Comparison of ENCODE assay signal across 18 cellular contexts in genomic region chr3:44932986-44933944, GRCh38. TPM values are rescaled to one million over a fixed set of nuclear protein-coding genes. Genes with fewer than 3 reads are reported as not detected.
DNase-seq lines count a peak whose midpoint lies in the region; ATAC-seq and TF ChIP-seq lines count a peak whose summit lies in the region.
"Had no signal": no experiment of that assay in that cellular context is flagged by ENCODE, and none has a peak within 500 bp of the region (broad histone marks: within the 10 kb centered on the region; RNA-seq: fewer than 3 reads in every experiment).

No MANE protein-coding gene starts in this region.

- H3K4me1 ChIP-seq in NT2/D1 (ENCODE audit: insufficient read depth, insufficient read length) (peaks cover 14% of the 10 kb centered on the region), left lung (peaks cover 0 to 6% of the 10 kb centered on the region in 2 donors), parathyroid adenoma (peaks cover 15% of the 10 kb centered on the region)

- ATAC-seq in left lung = peak; percentile 39
- no peak for ATAC-seq in GM18861 (IDR thresholded peaks at IDR 0.05; ENCODE audit: unreplicated experiment)
- ATAC-seq: Panc1 had no signal

- H3K36me3 Mint-ChIP-seq in T-helper 2 cell treated with Interferon-gamma antibody and Interleukin-4, amounts not matched to agents 5 μg/mL and 100 μg/mL, for 36 hours (ENCODE audit: low read depth) = peaks cover 33% of the 10 kb centered on the region

- H3K79me2 ChIP-seq in parathyroid adenoma = peaks cover 6% of the 10 kb centered on the region

- H3K9me3 Mint-ChIP-seq in T-helper 2 cell treated with Interferon-gamma antibody and Interleukin-4, amounts not matched to agents 5 μg/mL and 100 μg/mL, for 36 hours = no peaks in the 10 kb centered on the region

- H3K27me3 ChIP-seq in NT2/D1 (ENCODE audit: insufficient read depth, insufficient read length) (no peaks in the 10 kb centered on the region), left lung (no peaks in the 10 kb centered on the region), parathyroid adenoma (ENCODE audit: control insufficient read depth, insufficient read depth, low read length) (no peaks in the 10 kb centered on the region)

- intact Hi-C loops in left lung (cut with DNase I) = no loop called here

- DNase-seq in T-helper 2 cell treated with Interferon-gamma antibody and Interleukin-4, amounts not matched to agents 5 μg/mL and 100 μg/mL, for 36 hours (ENCODE audit: low spot score) = no peak
- DNase-seq in T-helper 2 cell = no peak
- peak; percentile 43 for DNase-seq in NT2/D1 (ENCODE audit: low read depth, low spot score)
- no peak for DNase-seq in left lung
- DNase-seq in Ammon's horn (ENCODE audit: low spot score) = no peak
- DNase-seq in kidney glomerular epithelial cell (lab: John Stamatoyannopoulos, UW) = no peak
- DNase-seq: C1 segment of cervical spinal cord, COR-L47, NCI-H187 treated with DMSO at 0.1 percent for 48 hours, NCI-H2171, NCI-H82, Right ventricle myocardium superior had no signal

- H3K9ac ChIP-seq in NT2/D1 (ENCODE audit: insufficient read length, low read depth) (no peak overlapping the region), parathyroid adenoma (no peak overlapping the region)

- H3K4me2 ChIP-seq in parathyroid adenoma (ENCODE audit: low read length) = no peak overlapping the region

- H3K4me3 Mint-ChIP-seq in T-helper 2 cell treated with Interferon-gamma antibody and Interleukin-4, amounts not matched to agents 5 μg/mL and 100 μg/mL, for 36 hours = no peak overlapping the region

- H2AFZ ChIP-seq in parathyroid adenoma = no peak overlapping the region

- TF ChIP-seq CTCF in left lung (IDR thresholded peaks at IDR 0.05) = no peak
- TF ChIP-seq CTCF in parathyroid adenoma (IDR thresholded peaks at IDR 0.05) = no peak

- H3K36me3 ChIP-seq in NT2/D1 (ENCODE audit: insufficient read depth, insufficient read length, low read length) (peaks cover 69% of the 10 kb centered on the region), left lung (peaks cover 0 to 77% of the 10 kb centered on the region in 2 donors), parathyroid adenoma (ENCODE audit: control insufficient read depth, insufficient read depth, low read length) (no peaks in the 10 kb centered on the region)

- H3K9me3 ChIP-seq in NT2/D1 (ENCODE audit: insufficient read depth, low read length) (no peaks in the 10 kb centered on the region), left lung (no peaks in the 10 kb centered on the region), parathyroid adenoma (ENCODE audit: control insufficient read depth, low read length) (no peaks in the 10 kb centered on the region)

- H3K4me3 ChIP-seq in NT2/D1 (ENCODE audit: insufficient read length, low read depth) (no peak overlapping the region), left lung (no peak overlapping the region), parathyroid adenoma (ENCODE audit: low read depth, low read length) (no peak overlapping the region)

- no peak overlapping the region for H3K27ac ChIP-seq in left lung
- H3K27ac ChIP-seq in parathyroid adenoma = peak overlapping the region; percentile 1
- H3K27ac ChIP-seq: 22Rv1 had no signal

- peak overlapping the region; percentile 55 for H3K27ac Mint-ChIP-seq in T-helper 2 cell treated with Interferon-gamma antibody and Interleukin-4, amounts not matched to agents 5 μg/mL and 100 μg/mL, for 36 hours

- no peaks in the 10 kb centered on the region for H3K27me3 Mint-ChIP-seq in T-helper 2 cell treated with Interferon-gamma antibody and Interleukin-4, amounts not matched to agents 5 μg/mL and 100 μg/mL, for 36 hours (ENCODE audit: low read depth)

- peaks cover 18% of the 10 kb centered on the region for H3K4me1 Mint-ChIP-seq in T-helper 2 cell treated with Interferon-gamma antibody and Interleukin-4, amounts not matched to agents 5 μg/mL and 100 μg/mL, for 36 hours (ENCODE audit: low read depth)

RNA-seq across cellular contexts. Expression of gene ZDHHC3, which starts 42.7 kb away (rescaled TPM):
- total RNA-seq in left lung = 100 to 1,000 TPM in 1 of 2 donors, 10 to 100 TPM in 1; 86.8 to 129 TPM

RNA-seq across cellular contexts. Expression of gene EXOSC7, which starts 42.8 kb away (rescaled TPM):
- total RNA-seq in left lung = 10 to 100 TPM; 33.2 to 34.8 TPM

RNA-seq across cellular contexts. Expression of gene TGM4, which starts 58.9 kb away (rescaled TPM):
- not detected for total RNA-seq in left lung
- total RNA-seq: H4, NCI-H460, Right ventricle myocardium superior had no signal
